9 cellular contexts compared by ENCODE assay signal in genomic region chr3:120092444-120092843, GRCh38. TPM values are rescaled to one million over a fixed set of nuclear protein-coding genes. Genes with fewer than 3 reads are reported as not detected.
DNase-seq lines count a peak whose midpoint lies in the region; ATAC-seq and TF ChIP-seq lines count a peak whose summit lies in the region.
"Had no signal": no experiment of that assay in that cellular context is flagged by ENCODE, and none has a peak within 500 bp of the region (broad histone marks: within the 10 kb centered on the region; RNA-seq: fewer than 3 reads in every experiment).

No MANE protein-coding gene starts in this region.

- H3K27ac Mint-ChIP-seq in neural progenitor cell, result no peak overlapping the region
- H3K27ac Mint-ChIP-seq in activated naive CD4-positive, alpha-beta T cell treated with anti-CD3 and anti-CD28 coated beads for 36 hours, result no peak overlapping the region
- H3K27ac Mint-ChIP-seq: activated CD4-positive, alpha-beta T cell treated with anti-CD3 and anti-CD28 coated beads, Interleukin-2, amount 10 ng/mL, durations not matched to agents 24 days and 14 days had no signal

- H3K27ac ChIP-seq in BLaER1 (no peak overlapping the region), neural progenitor cell (no peak overlapping the region)

- DNase-seq in LNCaP clone FGC (ENCODE audit: low read depth) (no peak), neural progenitor cell (ENCODE audit: low spot score) (no peak), HPDE6-E6E7 (ENCODE audit: extremely low spot score) (no peak)
- DNase-seq in activated naive CD4-positive, alpha-beta T cell treated with anti-CD3 and anti-CD28 coated beads for 36 hours, result no peak
- no peak for DNase-seq in activated CD4-positive, CD25-positive, alpha-beta regulatory T cell treated with anti-CD3 and anti-CD28 coated beads, Interleukin-2, amount 50 U/mL, for 72 hours

- CTCF ChIA-PET in activated naive CD4-positive, alpha-beta T cell treated with anti-CD3 and anti-CD28 coated beads for 36 hours (lab: Charles Lee), result interaction anchor here (1.4 kb wide), 1 partner anchor 201 kb away, joined by 6 read pairs; no protein-coding TSS in a partner anchor

- H3K9me3 Mint-ChIP-seq in neural progenitor cell, result no peaks in the 10 kb centered on the region
- no peaks in the 10 kb centered on the region for H3K9me3 Mint-ChIP-seq in activated naive CD4-positive, alpha-beta T cell treated with anti-CD3 and anti-CD28 coated beads for 36 hours
- H3K9me3 Mint-ChIP-seq: activated CD4-positive, alpha-beta T cell treated with anti-CD3 and anti-CD28 coated beads, Interleukin-2, amount 10 ng/mL, durations not matched to agents 24 days and 14 days had no signal

- intact Hi-C loops in activated naive CD4-positive, alpha-beta T cell treated with anti-CD3 and anti-CD28 coated beads for 36 hours (cut with micrococcal nuclease), result loop anchor here (10.0 kb wide), 3 partner anchors 488 to 1572 kb away; partner anchors contain the start of genes ARHGAP31 and HCLS1

- peaks cover 61% of the 10 kb centered on the region for H4K20me1 ChIP-seq in BLaER1
- peaks cover 69% of the 10 kb centered on the region for H4K20me1 ChIP-seq in neural progenitor cell (ENCODE audit: low read depth)

- H3K36me3 ChIP-seq in BLaER1, result no peaks in the 10 kb centered on the region
- no peaks in the 10 kb centered on the region for H3K36me3 ChIP-seq in endocrine pancreas (ENCODE audit: control insufficient read depth, insufficient read depth, low read length)
- H3K36me3 ChIP-seq in neural progenitor cell, result no peaks in the 10 kb centered on the region

- no peak for ATAC-seq in GM19397 (IDR thresholded peaks at IDR 0.05; ENCODE audit: unreplicated experiment)

- peaks cover 7% of the 10 kb centered on the region for H3K27me3 Mint-ChIP-seq in neural progenitor cell (ENCODE audit: insufficient read depth, low read depth)
- H3K27me3 Mint-ChIP-seq in activated naive CD4-positive, alpha-beta T cell treated with anti-CD3 and anti-CD28 coated beads for 36 hours (ENCODE audit: low read depth), result no peaks in the 10 kb centered on the region
- H3K27me3 Mint-ChIP-seq: activated CD4-positive, alpha-beta T cell treated with anti-CD3 and anti-CD28 coated beads, Interleukin-2, amount 10 ng/mL, durations not matched to agents 24 days and 14 days had no signal

- H3F3A ChIP-seq in neural progenitor cell (ENCODE audit: low read depth), result peaks cover 25% of the 10 kb centered on the region

- H3K4me1 Mint-ChIP-seq in neural progenitor cell, result peaks cover 19% of the 10 kb centered on the region
- H3K4me1 Mint-ChIP-seq in activated naive CD4-positive, alpha-beta T cell treated with anti-CD3 and anti-CD28 coated beads for 36 hours (ENCODE audit: low read depth), result peaks cover 24% of the 10 kb centered on the region

- H3K4me2 ChIP-seq in BLaER1 (peak overlapping the region; percentile 83), neural progenitor cell (peak overlapping the region; percentile 85)

- no peak for TF ChIP-seq CTCF in LNCaP clone FGC (IDR thresholded peaks at IDR 0.05; ENCODE audit: control insufficient read depth, extremely low read depth, insufficient read depth)
- TF ChIP-seq CTCF in neural progenitor cell (IDR thresholded peaks at IDR 0.05), result no peak

- H3K9ac ChIP-seq in BLaER1, result no peak overlapping the region
- H3K9ac ChIP-seq in endocrine pancreas (ENCODE audit: control insufficient read depth, insufficient read depth, low read length), result peak overlapping the region; percentile 52
- peak overlapping the region; percentile 92 for H3K9ac ChIP-seq in neural progenitor cell

- H3K79me2 ChIP-seq in neural progenitor cell (ENCODE audit: low read depth), result peaks cover 85% of the 10 kb centered on the region

- peaks cover 9% of the 10 kb centered on the region for H3K36me3 Mint-ChIP-seq in neural progenitor cell
- H3K36me3 Mint-ChIP-seq in activated naive CD4-positive, alpha-beta T cell treated with anti-CD3 and anti-CD28 coated beads for 36 hours (ENCODE audit: low read depth), result peaks cover 8% of the 10 kb centered on the region

- peak overlapping the region; percentile 81 for H3K4me3 ChIP-seq in BLaER1
- H3K4me3 ChIP-seq in LNCaP clone FGC (ENCODE audit: low read depth, low read length), result peak overlapping the region; percentile 72
- H3K4me3 ChIP-seq in endocrine pancreas (ENCODE audit: control insufficient read depth, insufficient read depth, low read length), result peak overlapping the region; percentile 100
- peak overlapping the region; percentile 100 for H3K4me3 ChIP-seq in neural progenitor cell

- H2AFZ ChIP-seq in neural progenitor cell (replicated peaks), result no peak overlapping the region

- peaks cover 21% of the 10 kb centered on the region; the same call in 1 of the 2 replicates for H3K27me3 ChIP-seq in BLaER1
- H3K27me3 ChIP-seq in endocrine pancreas (ENCODE audit: control insufficient read depth, insufficient read depth, low read length), result no peaks in the 10 kb centered on the region
- H3K27me3 ChIP-seq in neural progenitor cell, result no peaks in the 10 kb centered on the region

- no peak overlapping the region for H3K4me3 Mint-ChIP-seq in neural progenitor cell
- no peak overlapping the region for H3K4me3 Mint-ChIP-seq in activated naive CD4-positive, alpha-beta T cell treated with anti-CD3 and anti-CD28 coated beads for 36 hours
- H3K4me3 Mint-ChIP-seq: activated CD4-positive, alpha-beta T cell treated with anti-CD3 and anti-CD28 coated beads, Interleukin-2, amount 10 ng/mL, durations not matched to agents 24 days and 14 days had no signal

- H3K4me1 ChIP-seq in BLaER1, result peaks cover 38% of the 10 kb centered on the region
- H3K4me1 ChIP-seq in endocrine pancreas (ENCODE audit: control insufficient read depth, insufficient read depth, low read length), result peaks cover 13% of the 10 kb centered on the region
- H3K4me1 ChIP-seq in neural progenitor cell, result peaks cover 32% of the 10 kb centered on the region

- no peaks in the 10 kb centered on the region for H3K9me3 ChIP-seq in BLaER1
- no peaks in the 10 kb centered on the region for H3K9me3 ChIP-seq in endocrine pancreas (ENCODE audit: control insufficient read depth, low read length)
- no peaks in the 10 kb centered on the region for H3K9me3 ChIP-seq in neural progenitor cell (ENCODE audit: low read depth)

RNA-seq across cellular contexts. Expression of gene GSK3B, which starts 1.8 kb away (rescaled TPM):
- 66.3 and 88.6 TPM in 2 replicates for total RNA-seq in neural progenitor cell (ENCODE audit: low replicate concordance)
- total RNA-seq in activated naive CD4-positive, alpha-beta T cell treated with anti-CD3 and anti-CD28 coated beads for 36 hours, result 10 to 100 TPM; 25.9 to 27.8 TPM
